21 cellular contexts compared by ENCODE assay signal in genomic region chr11:75423721-75424120, GRCh38. TPM values are rescaled to one million over a fixed set of nuclear protein-coding genes. Genes with fewer than 3 reads are reported as not detected.
DNase-seq lines count a peak whose midpoint lies in the region; ATAC-seq, FAIRE-seq and TF ChIP-seq lines count a peak whose summit lies in the region.
"Had no signal": no experiment of that assay in that cellular context is flagged by ENCODE, and none has a peak within 500 bp of the region (broad histone marks: within the 10 kb centered on the region; RNA-seq: fewer than 3 reads in every experiment).

No MANE protein-coding gene starts in this region.

- ATAC-seq in right cardiac atrium (no peak), aorta (ENCODE audit: low FRiP score) (no peak)
- ATAC-seq: PC-3 had no signal

- CTCF ChIA-PET in OCI-LY7 (lab: Charles Lee; ENCODE audit: unreplicated experiment), result no interaction called here

- H3K9ac ChIP-seq in astrocyte (ENCODE audit: low read length) (no peak overlapping the region), neural cell (ENCODE audit: low read length) (peak overlapping the region; percentile 45)

- peaks cover 2% of the 10 kb centered on the region for H3K9me3 Mint-ChIP-seq in astrocyte (ENCODE audit: unreplicated experiment)

- POLR2A ChIA-PET in OCI-LY7 (lab: Charles Lee), result no interaction called here

- DNase-seq in left ventricle myocardium inferior, result no peak
- no peak for DNase-seq in right cardiac atrium
- DNase-seq in astrocyte (ENCODE audit: low read depth), result no peak
- peak; percentile 34 to 59 for DNase-seq in aorta
- no peak for DNase-seq in OCI-LY7 (ENCODE audit: low spot score)
- no peak for DNase-seq in HCEC 1CT
- no peak for DNase-seq in HTR-8/SVneo (ENCODE audit: insufficient read length, low spot score)
- DNase-seq: C1 segment of cervical spinal cord, DMS 273 treated with DMSO at 0.1 percent for 48 hours, DND-41, H7, IMR-90, NCI-H1417 treated with DMSO at 0.1 percent for 48 hours, NCI-H1930, NCI-H345, NCI-H524 treated with DMSO at 0.1 percent for 48 hours, PC-3, RPMI8226, SIG-M5 had no signal

- WGBS in right cardiac atrium, result 79% methylated on average over 9 of the region's 9 CpGs
- WGBS in aorta, 2 donors, result 81 to 91% methylated on average over 6 to 9 of the region's 9 CpGs

- peaks cover 13% of the 10 kb centered on the region for H3K4me1 Mint-ChIP-seq in astrocyte (ENCODE audit: low read depth, unreplicated experiment)

- peaks cover 8% of the 10 kb centered on the region for H3K27me3 Mint-ChIP-seq in astrocyte (ENCODE audit: low read depth, unreplicated experiment)

- no peaks in the 10 kb centered on the region for H3F3A ChIP-seq in neural cell (ENCODE audit: insufficient read depth, low read length, poor library complexity, severe bottlenecking)

- H4K20me1 ChIP-seq in astrocyte (ENCODE audit: insufficient read depth, low read length) (no peaks in the 10 kb centered on the region), neural cell (ENCODE audit: insufficient read depth) (no peaks in the 10 kb centered on the region), OCI-LY7 (ENCODE audit: insufficient read depth, low read length) (no peaks in the 10 kb centered on the region)

- H3K4me2 ChIP-seq in astrocyte (ENCODE audit: low read length) (no peak overlapping the region), neural cell (ENCODE audit: low read length) (no peak overlapping the region), OCI-LY7 (ENCODE audit: low read length) (no peak overlapping the region)

- H3K4me1 ChIP-seq in left ventricle myocardium inferior, result peaks cover 34% of the 10 kb centered on the region
- peaks cover 4% of the 10 kb centered on the region for H3K4me1 ChIP-seq in right cardiac atrium (ENCODE audit: control insufficient read depth, insufficient read depth, low read length)
- peaks cover 7% of the 10 kb centered on the region for H3K4me1 ChIP-seq in astrocyte (ENCODE audit: insufficient read depth, low read length)
- no peaks in the 10 kb centered on the region for H3K4me1 ChIP-seq in aorta (ENCODE audit: control insufficient read depth in 1 of 2, insufficient read depth in 2 of 2, low read length in 2 of 2)
- no peaks in the 10 kb centered on the region for H3K4me1 ChIP-seq in OCI-LY7 (ENCODE audit: insufficient read depth, low read length, poor library complexity, severe bottlenecking)

- H3K79me2 ChIP-seq in astrocyte (ENCODE audit: insufficient read depth, low read length) (peaks cover 5% of the 10 kb centered on the region), neural cell (replicated peaks; ENCODE audit: insufficient read depth, low read length) (no peaks in the 10 kb centered on the region), OCI-LY7 (ENCODE audit: insufficient read depth, low read depth, low read length) (no peaks in the 10 kb centered on the region)

- H2AFZ ChIP-seq in astrocyte (ENCODE audit: low read depth, low read length) (no peak overlapping the region), neural cell (ENCODE audit: low read depth, low read length) (no peak overlapping the region), OCI-LY7 (ENCODE audit: low read length) (no peak overlapping the region)

- H3K27ac Mint-ChIP-seq in astrocyte (ENCODE audit: unreplicated experiment), result peak overlapping the region; percentile 34

- H3K4me3 ChIP-seq in left ventricle myocardium inferior (no peak overlapping the region), right cardiac atrium (ENCODE audit: low read length) (no peak overlapping the region), astrocyte (ENCODE audit: insufficient read depth, low read depth, low read length) (no peak overlapping the region), neural cell (ENCODE audit: low read length) (peak overlapping the region; percentile 8), aorta (ENCODE audit: low read length in 2 of 2) (no peak overlapping the region), OCI-LY7 (ENCODE audit: low read depth, low read length, poor library complexity, severe bottlenecking) (no peak overlapping the region)

- no peak for TF ChIP-seq RAD21 in neural cell (conservative IDR thresholded peaks at IDR 0.05)

- H3K27ac ChIP-seq in left ventricle myocardium inferior (replicated peaks), result peak overlapping the region; percentile 30
- H3K27ac ChIP-seq in right cardiac atrium (ENCODE audit: low read length), result no peak overlapping the region
- H3K27ac ChIP-seq in astrocyte (ENCODE audit: low read depth, low read length), result no peak overlapping the region
- H3K27ac ChIP-seq in neural cell (ENCODE audit: low read length), result peak overlapping the region; percentile 74
- H3K27ac ChIP-seq in aorta (ENCODE audit: low read depth in 1 of 2, low read length in 2 of 2), result no peak overlapping the region
- H3K27ac ChIP-seq in OCI-LY7 (ENCODE audit: low read depth, low read length, poor library complexity, severe bottlenecking), result no peak overlapping the region

- BruUV-seq in OCI-LY7 (replicated peaks; lab: Mats Ljungman, UMichigan), result no TSS peak

- TF ChIP-seq CTCF in left ventricle myocardium inferior (IDR thresholded peaks at IDR 0.05; ENCODE audit: borderline replicate concordance) (no peak), astrocyte (IDR thresholded peaks at IDR 0.05; ENCODE audit: insufficient read depth, low read depth, low read length) (no peak), neural cell (IDR thresholded peaks at IDR 0.05; ENCODE audit: poor library complexity, severe bottlenecking) (no peak), OCI-LY7 (conservative IDR thresholded peaks at IDR 0.05; ENCODE audit: low read length) (no peak)

- peaks cover 8% of the 10 kb centered on the region for H3K36me3 Mint-ChIP-seq in astrocyte (ENCODE audit: low read depth, unreplicated experiment)

- no peaks in the 10 kb centered on the region for H3K27me3 ChIP-seq in left ventricle myocardium inferior (ENCODE audit: low read depth)
- no peaks in the 10 kb centered on the region for H3K27me3 ChIP-seq in right cardiac atrium (ENCODE audit: control insufficient read depth, insufficient read depth)
- H3K27me3 ChIP-seq in astrocyte (ENCODE audit: insufficient read depth, low read length), result no peaks in the 10 kb centered on the region
- H3K27me3 ChIP-seq in neural cell (ENCODE audit: insufficient read depth, low read depth, low read length), result no peaks in the 10 kb centered on the region
- H3K27me3 ChIP-seq in aorta (ENCODE audit: control insufficient read depth in 1 of 2, insufficient read depth in 2 of 2, low read length in 1 of 2), result no peaks in the 10 kb centered on the region

- H3K4me3 Mint-ChIP-seq in astrocyte (ENCODE audit: unreplicated experiment), result no peak overlapping the region

- peaks cover 18% of the 10 kb centered on the region for H3K36me3 ChIP-seq in left ventricle myocardium inferior
- no peaks in the 10 kb centered on the region for H3K36me3 ChIP-seq in astrocyte (ENCODE audit: insufficient read depth, low read length)
- no peaks in the 10 kb centered on the region for H3K36me3 ChIP-seq in neural cell (ENCODE audit: insufficient read depth, low read length)
- no peaks in the 10 kb centered on the region for H3K36me3 ChIP-seq in aorta (ENCODE audit: control insufficient read depth in 1 of 2, insufficient read depth in 2 of 2, low read length in 1 of 2)
- no peaks in the 10 kb centered on the region for H3K36me3 ChIP-seq in OCI-LY7 (ENCODE audit: insufficient read depth, low read length)

- H3K9me2 ChIP-seq in neural cell (ENCODE audit: insufficient read depth, low read length) (no peaks in the 10 kb centered on the region), OCI-LY7 (ENCODE audit: insufficient read depth, low read length) (no peaks in the 10 kb centered on the region)

- FAIRE-seq in astrocyte (lab: Jason Lieb, UNC) (no peak), HTR-8/SVneo (lab: Jason Lieb, UNC) (no peak)

- intact Hi-C loops in left ventricle myocardium inferior (cut with micrococcal nuclease) (no loop called here), right cardiac atrium (cut with DNase I) (no loop called here), aorta (cut with DNase I) (no loop called here), OCI-LY7 (cut with micrococcal nuclease; ENCODE audit: unreplicated experiment) (loop anchor here (2.0 kb wide), 1 partner anchor 35 kb away; no protein-coding TSS in a partner anchor)

- no peaks in the 10 kb centered on the region for H3K9me3 ChIP-seq in left ventricle myocardium inferior (replicated peaks)
- H3K9me3 ChIP-seq in right cardiac atrium (ENCODE audit: control insufficient read depth, low read length), result no peaks in the 10 kb centered on the region
- H3K9me3 ChIP-seq in astrocyte (ENCODE audit: insufficient read depth, low read depth, low read length), result no peaks in the 10 kb centered on the region
- no peaks in the 10 kb centered on the region for H3K9me3 ChIP-seq in neural cell (ENCODE audit: low read length)
- H3K9me3 ChIP-seq in aorta (ENCODE audit: control insufficient read depth, low read length), result no peaks in the 10 kb centered on the region
- H3K9me3 ChIP-seq in OCI-LY7 (ENCODE audit: low read length), result no peaks in the 10 kb centered on the region

- no peak for TF ChIP-seq EP300 in neural cell (conservative IDR thresholded peaks at IDR 0.05; ENCODE audit: poor library complexity, severe bottlenecking)

TF ChIP-seq in neural cell, 6 proteins besides CTCF, POLR2A, EP300 and RAD21 (continues in another document):
- TF ChIP-seq SMC3 (conservative IDR thresholded peaks at IDR 0.05; ENCODE audit: poor library complexity), result no peak
- TF ChIP-seq MXI1 (conservative IDR thresholded peaks at IDR 0.05; ENCODE audit: poor library complexity, severe bottlenecking), result no peak
- TF ChIP-seq POLR2AphosphoS5 (IDR thresholded peaks at IDR 0.05), result no peak
- no peak for TF ChIP-seq EZH2 (IDR thresholded peaks at IDR 0.05; ENCODE audit: borderline replicate concordance, insufficient read depth, low read length, poor library complexity, severe bottlenecking)

RNA-seq across cellular contexts. Expression of gene KLHL35, which starts 9.3 kb away (rescaled TPM):
- total RNA-seq in left ventricle myocardium inferior, result 0.74 TPM
- total RNA-seq in right cardiac atrium, result 1 to 10 TPM in 1 of 4 donors, under 1 TPM in 3; 0.46 to 1.5 (median 0.67) TPM
- polyA plus RNA-seq in right cardiac atrium, result 0.66 TPM
- 0.77 and 0.87 TPM in 2 replicates for total RNA-seq in astrocyte
- 11.8 and 17.0 TPM in 2 replicates for polyA plus RNA-seq in neural cell
- polyA minus RNA-seq in neural cell, result 8.0 and 12.7 TPM in 2 replicates
- total RNA-seq in aorta, result 1 to 10 TPM; 1.3 to 3.1 TPM
- 1 to 10 TPM in 1 of 2 donors, under 1 TPM in 1; 0.75 to 2.4 TPM for polyA plus RNA-seq in aorta
- total RNA-seq in OCI-LY7 (2014; rRNA removed; shearing (Covaris generic)), result not detected in 2 replicates
- total RNA-seq in OCI-LY7 (2022), result 0.21 TPM in 1 of 2 replicates, not detected in the other
- total RNA-seq: G401 had no signal

RNA-seq across cellular contexts. Expression of gene RPS3, which starts 24.4 kb away (rescaled TPM):
- total RNA-seq in left ventricle myocardium inferior, result 864 TPM
- 1,000 to 10,000 TPM; 1,039 to 1,263 (median 1,178) TPM for total RNA-seq in right cardiac atrium
- polyA plus RNA-seq in right cardiac atrium, result 1,021 TPM
- total RNA-seq in astrocyte, result 1,706 and 1,898 TPM in 2 replicates
- polyA plus RNA-seq in neural cell, result 1,292 and 1,440 TPM in 2 replicates
- 372 and 426 TPM in 2 replicates for polyA minus RNA-seq in neural cell
- 1,000 to 10,000 TPM; 1,466 to 1,593 TPM for total RNA-seq in aorta
- polyA plus RNA-seq in aorta, result 1,000 to 10,000 TPM; 2,194 to 3,688 TPM
- 3,268 and 3,417 TPM in 2 replicates for total RNA-seq in OCI-LY7 (2014; rRNA removed; shearing (Covaris generic))
- total RNA-seq in OCI-LY7 (2022), result 4,392 and 4,414 TPM in 2 replicates

Comparison
In these comparisons a context has a peak if more than half of its experiments do, and no peak if none do; other contexts are left out.
1. H3K27ac ChIP-seq: peak in left ventricle myocardium inferior (single experiment) and neural cell (single experiment); none in right cardiac atrium (single experiment), astrocyte (single experiment), aorta (0 of 2) and OCI-LY7 (single experiment).
2. DNase-seq: peak in aorta (2 of 2); none in left ventricle myocardium inferior (single experiment), right cardiac atrium (0 of 3), astrocyte (single experiment), OCI-LY7 (single experiment), HCEC 1CT (single experiment) and HTR-8/SVneo (single experiment).